In the genomic region with DNA sequence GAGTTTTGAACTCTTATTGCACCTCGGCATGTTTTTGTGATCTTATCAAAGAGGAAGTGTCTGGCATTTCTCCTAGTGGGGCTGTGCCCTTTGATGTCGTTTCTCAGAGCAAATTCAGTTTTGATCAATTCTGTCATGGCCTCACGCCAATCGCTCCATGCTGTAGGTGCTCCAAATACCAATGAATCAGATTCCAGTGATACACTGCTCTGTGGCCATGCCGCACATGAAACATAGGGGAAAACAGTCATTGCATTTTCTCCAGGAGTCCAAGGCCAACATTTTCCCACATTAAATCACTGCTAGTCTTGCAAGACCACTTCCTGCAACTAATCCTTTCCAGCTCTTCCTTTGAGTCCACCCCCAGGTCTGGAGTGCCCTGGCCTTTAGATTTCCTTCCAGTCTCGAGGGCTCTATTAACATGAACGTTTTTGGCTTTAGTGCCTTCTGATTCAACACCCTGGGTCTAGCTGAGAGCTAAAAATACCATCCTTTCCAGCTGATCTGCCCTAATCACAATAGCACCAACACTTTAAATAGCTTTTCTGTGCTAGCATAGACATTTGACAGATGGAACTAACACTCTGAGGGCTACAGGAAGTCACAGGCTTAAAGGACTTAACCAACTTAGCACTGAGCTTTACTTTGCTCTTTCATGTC, we compare ENCODE assay signal across 12 cellular contexts. TPM values are rescaled to one million over a fixed set of nuclear protein-coding genes. Genes with fewer than 3 reads are reported as not detected.
DNase-seq lines count a peak whose midpoint lies in the region; ATAC-seq and TF ChIP-seq lines count a peak whose summit lies in the region.
"Had no signal": no experiment of that assay in that cellular context is flagged by ENCODE, and none has a peak within 500 bp of the region (broad histone marks: within the 10 kb centered on the region; RNA-seq: fewer than 3 reads in every experiment).

No MANE protein-coding gene starts in this region.

- H3K27ac Mint-ChIP-seq in activated naive CD8-positive, alpha-beta T cell treated with anti-CD3 and anti-CD28 coated beads, Interleukin-2, amount 50 U/mL, for 24 hours = no peak overlapping the region
- H3K27ac Mint-ChIP-seq in activated naive CD8-positive, alpha-beta T cell treated with anti-CD3 and anti-CD28 coated beads for 36 hours = no peak overlapping the region
- no peak overlapping the region for H3K27ac Mint-ChIP-seq in activated CD8-positive, alpha-beta memory T cell treated with anti-CD3 and anti-CD28 coated beads, Interleukin-2, amount 10 ng/mL, durations not matched to agents 7 days and 5 days

- in situ Hi-C loops in brain microvascular endothelial cell (cut with HindIII; ENCODE audit: low pct_ligation_motif_present, low sequenced_read_pairs) = no loop called here

- no peak for DNase-seq in activated naive CD8-positive, alpha-beta T cell treated with anti-CD3 and anti-CD28 coated beads, Interleukin-2, amount 50 U/mL, for 24 hours
- DNase-seq in activated naive CD8-positive, alpha-beta T cell treated with anti-CD3 and anti-CD28 coated beads for 36 hours = no peak
- DNase-seq in brain microvascular endothelial cell (peak; percentile 82), left lung (no peak), tibial artery (peak in 1 of 2 donors; percentile 48), NCI-H2107 treated with DMSO at 0.1 percent for 48 hours (lab: John Stamatoyannopoulos, UW; ENCODE audit: unreplicated experiment) (no peak)
- no peak for DNase-seq in stimulated activated CD8-positive, alpha-beta memory T cell treated with anti-CD3 and anti-CD28 coated beads, Interleukin-4, amount 100 ng/mL, for 48 hours
- DNase-seq in activated CD8-positive, alpha-beta memory T cell treated with anti-CD3 and anti-CD28 coated beads, Interleukin-2, amount 10 ng/mL, durations not matched to agents 7 days and 5 days = no peak
- DNase-seq: H7; NCI-H526 treated with DMSO at 0.1 percent for 48 hours; stimulated activated CD4-positive, alpha-beta T cell treated with anti-CD3 and anti-CD28 coated beads, Interleukin-12 subunit alpha, Interleukin-12 subunit beta, amount 100 ng/mL, for 4 hours; transverse colon had no signal

- ATAC-seq in activated naive CD8-positive, alpha-beta T cell treated with anti-CD3 and anti-CD28 coated beads, Interleukin-2, amount 50 U/mL, for 24 hours = peak; percentile 54
- peak; percentile 45 for ATAC-seq in left lung
- no peak for ATAC-seq in activated CD8-positive, alpha-beta memory T cell treated with anti-CD3 and anti-CD28 coated beads, Interleukin-2, amount 10 ng/mL, durations not matched to agents 7 days and 5 days

- CTCF ChIA-PET in activated CD8-positive, alpha-beta memory T cell treated with anti-CD3 and anti-CD28 coated beads, Interleukin-2, amount 10 ng/mL, durations not matched to agents 7 days and 5 days (lab: Charles Lee) = interaction anchor here (1.1 to 1.5 kb wide), 4 partner anchors 8 to 51 kb away, joined by 3 to 5 read pairs (median 5); no protein-coding TSS in a partner anchor

- H3K36me3 ChIP-seq in brain microvascular endothelial cell (replicated peaks) (peaks cover 40% of the 10 kb centered on the region), left lung (peaks cover 0 to 77% of the 10 kb centered on the region in 2 donors), tibial artery (peaks cover 27 to 32% (median 30%) of the 10 kb centered on the region in 3 donors)

- H3K27me3 Mint-ChIP-seq in activated naive CD8-positive, alpha-beta T cell treated with anti-CD3 and anti-CD28 coated beads, Interleukin-2, amount 50 U/mL, for 24 hours = no peaks in the 10 kb centered on the region
- H3K27me3 Mint-ChIP-seq in activated naive CD8-positive, alpha-beta T cell treated with anti-CD3 and anti-CD28 coated beads for 36 hours = no peaks in the 10 kb centered on the region
- H3K27me3 Mint-ChIP-seq in activated CD8-positive, alpha-beta memory T cell treated with anti-CD3 and anti-CD28 coated beads, Interleukin-2, amount 10 ng/mL, durations not matched to agents 7 days and 5 days = no peaks in the 10 kb centered on the region

- H3K4me1 Mint-ChIP-seq in activated naive CD8-positive, alpha-beta T cell treated with anti-CD3 and anti-CD28 coated beads, Interleukin-2, amount 50 U/mL, for 24 hours = peaks cover 11% of the 10 kb centered on the region
- H3K4me1 Mint-ChIP-seq in activated naive CD8-positive, alpha-beta T cell treated with anti-CD3 and anti-CD28 coated beads for 36 hours = peaks cover 10% of the 10 kb centered on the region
- peaks cover 6% of the 10 kb centered on the region for H3K4me1 Mint-ChIP-seq in activated CD8-positive, alpha-beta memory T cell treated with anti-CD3 and anti-CD28 coated beads, Interleukin-2, amount 10 ng/mL, durations not matched to agents 7 days and 5 days

- no peaks in the 10 kb centered on the region for H3K9me3 Mint-ChIP-seq in activated naive CD8-positive, alpha-beta T cell treated with anti-CD3 and anti-CD28 coated beads, Interleukin-2, amount 50 U/mL, for 24 hours
- no peaks in the 10 kb centered on the region for H3K9me3 Mint-ChIP-seq in activated naive CD8-positive, alpha-beta T cell treated with anti-CD3 and anti-CD28 coated beads for 36 hours
- no peaks in the 10 kb centered on the region for H3K9me3 Mint-ChIP-seq in activated CD8-positive, alpha-beta memory T cell treated with anti-CD3 and anti-CD28 coated beads, Interleukin-2, amount 10 ng/mL, durations not matched to agents 7 days and 5 days (ENCODE audit: low read depth)

- H3K4me3 Mint-ChIP-seq in activated naive CD8-positive, alpha-beta T cell treated with anti-CD3 and anti-CD28 coated beads, Interleukin-2, amount 50 U/mL, for 24 hours = no peak overlapping the region
- no peak overlapping the region for H3K4me3 Mint-ChIP-seq in activated naive CD8-positive, alpha-beta T cell treated with anti-CD3 and anti-CD28 coated beads for 36 hours
- H3K4me3 Mint-ChIP-seq in activated CD8-positive, alpha-beta memory T cell treated with anti-CD3 and anti-CD28 coated beads, Interleukin-2, amount 10 ng/mL, durations not matched to agents 7 days and 5 days = no peak overlapping the region

- H3K27ac ChIP-seq in brain microvascular endothelial cell (peak overlapping the region; percentile 38), left lung (no peak overlapping the region), tibial artery (peak overlapping the region; percentile 35 to 78)
- H3K27ac ChIP-seq: transverse colon had no signal

- TF ChIP-seq CTCF in brain microvascular endothelial cell (IDR thresholded peaks at IDR 0.05; ENCODE audit: low read depth, low read length, missing control alignments) (no peak), left lung (IDR thresholded peaks at IDR 0.05) (no peak), tibial artery (IDR thresholded peaks at IDR 0.05) (no peak)

- H3K27me3 ChIP-seq in brain microvascular endothelial cell (replicated peaks) = no peaks in the 10 kb centered on the region
- H3K27me3 ChIP-seq in left lung = no peaks in the 10 kb centered on the region
- no peaks in the 10 kb centered on the region for H3K27me3 ChIP-seq in tibial artery
- H3K27me3 ChIP-seq: transverse colon had no signal

- H3K4me3 ChIP-seq in brain microvascular endothelial cell (ENCODE audit: low read depth, low read length) = no peak overlapping the region
- no peak overlapping the region for H3K4me3 ChIP-seq in left lung
- no peak overlapping the region for H3K4me3 ChIP-seq in tibial artery
- H3K4me3 ChIP-seq: transverse colon had no signal

- H3K4me1 ChIP-seq in left lung (peaks cover 14 to 25% of the 10 kb centered on the region in 2 donors), tibial artery (peaks cover 0 to 63% (median 41%) of the 10 kb centered on the region in 4 donors)

- H3K9me3 ChIP-seq in left lung (no peaks in the 10 kb centered on the region), tibial artery (no peaks in the 10 kb centered on the region)
- H3K9me3 ChIP-seq: transverse colon had no signal

- intact Hi-C loops in left lung (cut with DNase I) (no loop called here), tibial artery (cut with DNase I; ENCODE audit: low total_unique reads) (no loop called here)

- peaks cover 34% of the 10 kb centered on the region for H3K36me3 Mint-ChIP-seq in activated naive CD8-positive, alpha-beta T cell treated with anti-CD3 and anti-CD28 coated beads, Interleukin-2, amount 50 U/mL, for 24 hours (ENCODE audit: low read depth)
- H3K36me3 Mint-ChIP-seq in activated naive CD8-positive, alpha-beta T cell treated with anti-CD3 and anti-CD28 coated beads for 36 hours = peaks cover 21% of the 10 kb centered on the region
- H3K36me3 Mint-ChIP-seq in activated CD8-positive, alpha-beta memory T cell treated with anti-CD3 and anti-CD28 coated beads, Interleukin-2, amount 10 ng/mL, durations not matched to agents 7 days and 5 days = peaks cover 24% of the 10 kb centered on the region

RNA-seq across cellular contexts. Expression of a gene that starts 18.2 kb away (rescaled TPM):
- total RNA-seq in activated naive CD8-positive, alpha-beta T cell treated with anti-CD3 and anti-CD28 coated beads for 36 hours = 1 to 10 TPM; 2.5 to 2.6 TPM
- total RNA-seq in left lung = under 1 TPM; 0.52 to 0.82 TPM
- total RNA-seq in activated CD8-positive, alpha-beta memory T cell treated with anti-CD3 and anti-CD28 coated beads, Interleukin-2, amount 10 ng/mL, durations not matched to agents 7 days and 5 days = under 1 TPM in 1 of 2 experiments, not detected in 1; 0.37 TPM

RNA-seq across cellular contexts. Expression of a gene that starts 39.8 kb away (rescaled TPM):
- under 1 TPM; 0.40 to 0.43 TPM for total RNA-seq in activated naive CD8-positive, alpha-beta T cell treated with anti-CD3 and anti-CD28 coated beads for 36 hours
- 1 to 10 TPM in 1 of 2 donors, under 1 TPM in 1; 0.35 to 1.6 TPM for total RNA-seq in left lung
- total RNA-seq in activated CD8-positive, alpha-beta memory T cell treated with anti-CD3 and anti-CD28 coated beads, Interleukin-2, amount 10 ng/mL, durations not matched to agents 7 days and 5 days = not detected
- total RNA-seq: transverse colon had no signal

RNA-seq across cellular contexts. Expression of a gene that starts 47.5 kb away (rescaled TPM):
- total RNA-seq in activated naive CD8-positive, alpha-beta T cell treated with anti-CD3 and anti-CD28 coated beads for 36 hours = not detected
- not detected for total RNA-seq in left lung
- not detected for total RNA-seq in activated CD8-positive, alpha-beta memory T cell treated with anti-CD3 and anti-CD28 coated beads, Interleukin-2, amount 10 ng/mL, durations not matched to agents 7 days and 5 days
- total RNA-seq: H7, transverse colon had no signal

Comparison
In these comparisons a context has a peak if more than half of its experiments do, and no peak if none do; other contexts are left out.
1. H3K27ac ChIP-seq: peak in brain microvascular endothelial cell (single experiment) and tibial artery (2 of 2); none in left lung (0 of 2).